In the genomic region with DNA sequence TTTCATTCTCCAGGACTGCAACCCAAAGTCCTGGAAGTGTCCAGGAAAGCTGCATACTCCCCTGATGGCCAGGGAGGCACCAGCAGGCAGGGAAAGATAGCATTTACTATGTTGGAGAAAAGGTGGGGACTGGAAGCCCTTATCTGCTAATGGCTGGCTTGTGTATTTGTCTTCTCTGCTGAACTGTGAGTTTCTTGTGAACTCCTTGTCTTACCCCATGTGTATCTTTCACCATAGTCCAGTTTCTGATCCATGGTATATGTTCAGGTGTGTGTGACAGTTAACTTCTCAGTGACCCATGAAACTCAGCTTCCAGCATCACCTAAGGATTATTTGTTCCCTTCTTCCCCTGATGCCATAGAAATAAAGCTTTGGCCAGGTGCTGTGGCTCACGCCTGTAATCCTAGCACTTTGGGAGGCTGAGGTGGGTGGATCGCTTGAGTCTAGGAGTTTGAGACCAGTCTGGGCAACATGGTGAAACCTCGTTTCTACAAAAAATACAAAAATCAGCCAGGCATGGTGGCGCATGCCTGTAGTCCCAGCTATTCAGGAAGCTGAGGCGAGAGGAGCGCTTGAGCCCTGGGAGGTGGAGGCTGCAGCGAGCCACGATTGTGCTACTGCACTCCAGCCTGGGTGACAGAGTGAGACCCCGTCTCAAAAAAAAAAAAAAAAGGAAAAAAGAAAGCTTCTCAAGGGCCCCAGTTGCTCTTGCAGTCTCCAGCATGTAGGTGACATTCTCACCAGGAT, we compare ENCODE assay signal across 1 cellular context.
TF ChIP-seq lines count a peak whose summit lies in the region.

No MANE protein-coding gene starts in this region.

TF ChIP-seq in HepG2, 621 proteins besides CTCF, POLR2A, EP300 and RAD21 (continued from another document):
- TF ChIP-seq, protein P1, sequence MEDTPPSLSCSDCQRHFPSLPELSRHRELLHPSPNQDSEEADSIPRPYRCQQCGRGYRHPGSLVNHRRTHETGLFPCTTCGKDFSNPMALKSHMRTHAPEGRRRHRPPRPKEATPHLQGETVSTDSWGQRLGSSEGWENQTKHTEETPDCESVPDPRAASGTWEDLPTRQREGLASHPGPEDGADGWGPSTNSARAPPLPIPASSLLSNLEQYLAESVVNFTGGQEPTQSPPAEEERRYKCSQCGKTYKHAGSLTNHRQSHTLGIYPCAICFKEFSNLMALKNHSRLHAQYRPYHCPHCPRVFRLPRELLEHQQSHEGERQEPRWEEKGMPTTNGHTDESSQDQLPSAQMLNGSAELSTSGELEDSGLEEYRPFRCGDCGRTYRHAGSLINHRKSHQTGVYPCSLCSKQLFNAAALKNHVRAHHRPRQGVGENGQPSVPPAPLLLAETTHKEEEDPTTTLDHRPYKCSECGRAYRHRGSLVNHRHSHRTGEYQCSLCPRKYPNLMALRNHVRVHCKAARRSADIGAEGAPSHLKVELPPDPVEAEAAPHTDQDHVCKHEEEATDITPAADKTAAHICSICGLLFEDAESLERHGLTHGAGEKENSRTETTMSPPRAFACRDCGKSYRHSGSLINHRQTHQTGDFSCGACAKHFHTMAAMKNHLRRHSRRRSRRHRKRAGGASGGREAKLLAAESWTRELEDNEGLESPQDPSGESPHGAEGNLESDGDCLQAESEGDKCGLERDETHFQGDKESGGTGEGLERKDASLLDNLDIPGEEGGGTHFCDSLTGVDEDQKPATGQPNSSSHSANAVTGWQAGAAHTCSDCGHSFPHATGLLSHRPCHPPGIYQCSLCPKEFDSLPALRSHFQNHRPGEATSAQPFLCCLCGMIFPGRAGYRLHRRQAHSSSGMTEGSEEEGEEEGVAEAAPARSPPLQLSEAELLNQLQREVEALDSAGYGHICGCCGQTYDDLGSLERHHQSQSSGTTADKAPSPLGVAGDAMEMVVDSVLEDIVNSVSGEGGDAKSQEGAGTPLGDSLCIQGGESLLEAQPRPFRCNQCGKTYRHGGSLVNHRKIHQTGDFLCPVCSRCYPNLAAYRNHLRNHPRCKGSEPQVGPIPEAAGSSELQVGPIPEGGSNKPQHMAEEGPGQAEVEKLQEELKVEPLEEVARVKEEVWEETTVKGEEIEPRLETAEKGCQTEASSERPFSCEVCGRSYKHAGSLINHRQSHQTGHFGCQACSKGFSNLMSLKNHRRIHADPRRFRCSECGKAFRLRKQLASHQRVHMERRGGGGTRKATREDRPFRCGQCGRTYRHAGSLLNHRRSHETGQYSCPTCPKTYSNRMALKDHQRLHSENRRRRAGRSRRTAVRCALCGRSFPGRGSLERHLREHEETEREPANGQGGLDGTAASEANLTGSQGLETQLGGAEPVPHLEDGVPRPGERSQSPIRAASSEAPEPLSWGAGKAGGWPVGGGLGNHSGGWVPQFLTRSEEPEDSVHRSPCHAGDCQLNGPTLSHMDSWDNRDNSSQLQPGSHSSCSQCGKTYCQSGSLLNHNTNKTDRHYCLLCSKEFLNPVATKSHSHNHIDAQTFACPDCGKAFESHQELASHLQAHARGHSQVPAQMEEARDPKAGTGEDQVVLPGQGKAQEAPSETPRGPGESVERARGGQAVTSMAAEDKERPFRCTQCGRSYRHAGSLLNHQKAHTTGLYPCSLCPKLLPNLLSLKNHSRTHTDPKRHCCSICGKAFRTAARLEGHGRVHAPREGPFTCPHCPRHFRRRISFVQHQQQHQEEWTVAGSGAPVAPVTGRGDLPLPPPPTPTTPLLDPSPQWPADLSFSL (CRISPR knock-in tag; IDR thresholded peaks at IDR 0.05), result 0 out of 2 replicates have a peak, but pooled peaks have one; percentile 21
- TF ChIP-seq ZNF431 (CRISPR knock-in tag; IDR thresholded peaks at IDR 0.05; ENCODE audit: borderline replicate concordance, low read depth) (no peak), ZNF33B (CRISPR knock-in tag; IDR thresholded peaks at IDR 0.05) (0 out of 2 replicates have a peak, but pooled peaks have one; percentile 62), ZSCAN21 (CRISPR knock-in tag; IDR thresholded peaks at IDR 0.05; ENCODE audit: borderline replicate concordance) (0 out of 2 replicates have a peak, but pooled peaks have one; percentile 34), ERF (CRISPR knock-in tag; IDR thresholded peaks at IDR 0.05) (0 out of 2 replicates have a peak, but pooled peaks have one; percentile 31), SP4 (CRISPR knock-in tag; IDR thresholded peaks at IDR 0.05) (0 out of 2 replicates have a peak, but pooled peaks have one; percentile 26), GATAD2A (CRISPR knock-in tag; IDR thresholded peaks at IDR 0.05) (0 out of 2 replicates have a peak, but pooled peaks have one; percentile 14), ZNF124 (CRISPR knock-in tag; IDR thresholded peaks at IDR 0.05) (0 out of 2 replicates have a peak, but pooled peaks have one; percentile 54), CAMTA2 (CRISPR knock-in tag; IDR thresholded peaks at IDR 0.05; ENCODE audit: borderline replicate concordance) (0 out of 2 replicates have a peak, but pooled peaks have one; percentile 84), ZNF430 (CRISPR knock-in tag; IDR thresholded peaks at IDR 0.05) (0 out of 2 replicates have a peak, but pooled peaks have one; percentile 10), BCL6 (CRISPR knock-in tag; IDR thresholded peaks at IDR 0.05) (0 out of 2 replicates have a peak, but pooled peaks have one; percentile 14), ZNF383 (CRISPR knock-in tag; IDR thresholded peaks at IDR 0.05; ENCODE audit: borderline replicate concordance) (0 out of 2 replicates have a peak, but pooled peaks have one; percentile 75), HIVEP1 (CRISPR knock-in tag; IDR thresholded peaks at IDR 0.05) (0 out of 2 replicates have a peak, but pooled peaks have one; percentile 42), TEAD3 (CRISPR knock-in tag; optimal IDR thresholded peaks at IDR 0.05; ENCODE audit: borderline replicate concordance) (peak; percentile 4), ZNF546 (CRISPR knock-in tag; conservative IDR thresholded peaks at IDR 0.05) (0 out of 2 replicates have a peak, but pooled peaks have one; percentile 29), NR2F2 (IDR thresholded peaks at IDR 0.05; ENCODE audit: borderline replicate concordance, low read depth) (no peak), SAFB2 (CRISPR knock-in tag; IDR thresholded peaks at IDR 0.05; ENCODE audit: borderline replicate concordance, low read depth) (peak; percentile 70; the same call in 1 of the 2 replicates), ZNF317 (CRISPR knock-in tag; IDR thresholded peaks at IDR 0.05) (peak; percentile 41; the same call in 1 of the 2 replicates), FOXA3 (CRISPR knock-in tag; IDR thresholded peaks at IDR 0.05) (peak; percentile 22; the same call in 1 of the 2 replicates), RBM22 (optimal IDR thresholded peaks at IDR 0.05; ENCODE audit: low read length) (no peak), ZNF781 (CRISPR knock-in tag; IDR thresholded peaks at IDR 0.05; ENCODE audit: borderline replicate concordance, not compliant biosample characterization) (peak; percentile 71), ZNF18 (CRISPR knock-in tag; IDR thresholded peaks at IDR 0.05; ENCODE audit: insufficient replicate concordance) (no peak), EEA1 (CRISPR knock-in tag; IDR thresholded peaks at IDR 0.05; ENCODE audit: borderline replicate concordance) (no peak), KAT8 (CRISPR knock-in tag; IDR thresholded peaks at IDR 0.05) (0 out of 2 replicates have a peak, but pooled peaks have one; percentile 29), SRSF9 (IDR thresholded peaks at IDR 0.05; ENCODE audit: borderline replicate concordance, insufficient read depth, low read depth, low read length, poor library complexity, severe bottlenecking) (no peak), ZFP82 (CRISPR knock-in tag; IDR thresholded peaks at IDR 0.05; ENCODE audit: borderline replicate concordance) (peak; percentile 35; the same call in 1 of the 2 replicates), ZNF292 (CRISPR knock-in tag; IDR thresholded peaks at IDR 0.05; ENCODE audit: borderline replicate concordance, low read depth) (peak; percentile 48; the same call in 1 of the 2 replicates), ISL2 (CRISPR knock-in tag; IDR thresholded peaks at IDR 0.05) (0 out of 2 replicates have a peak, but pooled peaks have one; percentile 33)
- TF ChIP-seq, protein P2, sequence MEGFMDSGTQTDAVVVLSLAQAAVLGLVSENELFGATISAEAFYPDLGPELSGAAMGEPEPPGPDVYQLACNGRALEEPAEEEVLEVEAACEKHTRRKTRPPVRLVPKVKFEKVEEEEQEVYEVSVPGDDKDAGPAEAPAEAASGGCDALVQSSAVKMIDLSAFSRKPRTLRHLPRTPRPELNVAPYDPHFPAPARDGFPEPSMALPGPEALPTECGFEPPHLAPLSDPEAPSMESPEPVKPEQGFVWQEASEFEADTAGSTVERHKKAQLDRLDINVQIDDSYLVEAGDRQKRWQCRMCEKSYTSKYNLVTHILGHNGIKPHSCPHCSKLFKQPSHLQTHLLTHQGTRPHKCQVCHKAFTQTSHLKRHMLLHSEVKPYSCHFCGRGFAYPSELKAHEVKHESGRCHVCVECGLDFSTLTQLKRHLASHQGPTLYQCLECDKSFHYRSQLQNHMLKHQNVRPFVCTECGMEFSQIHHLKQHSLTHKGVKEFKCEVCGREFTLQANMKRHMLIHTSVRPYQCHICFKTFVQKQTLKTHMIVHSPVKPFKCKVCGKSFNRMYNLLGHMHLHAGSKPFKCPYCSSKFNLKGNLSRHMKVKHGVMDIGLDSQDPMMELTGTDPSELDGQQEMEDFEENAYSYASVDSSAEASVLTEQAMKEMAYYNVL (CRISPR knock-in tag; IDR thresholded peaks at IDR 0.05; ENCODE audit: borderline replicate concordance), result no peak
- TF ChIP-seq, protein P3, sequence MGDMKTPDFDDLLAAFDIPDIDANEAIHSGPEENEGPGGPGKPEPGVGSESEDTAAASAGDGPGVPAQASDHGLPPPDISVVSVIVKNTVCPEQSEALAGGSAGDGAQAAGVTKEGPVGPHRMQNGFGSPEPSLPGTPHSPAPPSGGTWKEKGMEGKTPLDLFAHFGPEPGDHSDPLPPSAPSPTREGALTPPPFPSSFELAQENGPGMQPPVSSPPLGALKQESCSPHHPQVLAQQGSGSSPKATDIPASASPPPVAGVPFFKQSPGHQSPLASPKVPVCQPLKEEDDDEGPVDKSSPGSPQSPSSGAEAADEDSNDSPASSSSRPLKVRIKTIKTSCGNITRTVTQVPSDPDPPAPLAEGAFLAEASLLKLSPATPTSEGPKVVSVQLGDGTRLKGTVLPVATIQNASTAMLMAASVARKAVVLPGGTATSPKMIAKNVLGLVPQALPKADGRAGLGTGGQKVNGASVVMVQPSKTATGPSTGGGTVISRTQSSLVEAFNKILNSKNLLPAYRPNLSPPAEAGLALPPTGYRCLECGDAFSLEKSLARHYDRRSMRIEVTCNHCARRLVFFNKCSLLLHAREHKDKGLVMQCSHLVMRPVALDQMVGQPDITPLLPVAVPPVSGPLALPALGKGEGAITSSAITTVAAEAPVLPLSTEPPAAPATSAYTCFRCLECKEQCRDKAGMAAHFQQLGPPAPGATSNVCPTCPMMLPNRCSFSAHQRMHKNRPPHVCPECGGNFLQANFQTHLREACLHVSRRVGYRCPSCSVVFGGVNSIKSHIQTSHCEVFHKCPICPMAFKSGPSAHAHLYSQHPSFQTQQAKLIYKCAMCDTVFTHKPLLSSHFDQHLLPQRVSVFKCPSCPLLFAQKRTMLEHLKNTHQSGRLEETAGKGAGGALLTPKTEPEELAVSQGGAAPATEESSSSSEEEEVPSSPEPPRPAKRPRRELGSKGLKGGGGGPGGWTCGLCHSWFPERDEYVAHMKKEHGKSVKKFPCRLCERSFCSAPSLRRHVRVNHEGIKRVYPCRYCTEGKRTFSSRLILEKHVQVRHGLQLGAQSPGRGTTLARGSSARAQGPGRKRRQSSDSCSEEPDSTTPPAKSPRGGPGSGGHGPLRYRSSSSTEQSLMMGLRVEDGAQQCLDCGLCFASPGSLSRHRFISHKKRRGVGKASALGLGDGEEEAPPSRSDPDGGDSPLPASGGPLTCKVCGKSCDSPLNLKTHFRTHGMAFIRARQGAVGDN (CRISPR knock-in tag; IDR thresholded peaks at IDR 0.05), result peak; percentile 85
- TF ChIP-seq, protein P4, sequence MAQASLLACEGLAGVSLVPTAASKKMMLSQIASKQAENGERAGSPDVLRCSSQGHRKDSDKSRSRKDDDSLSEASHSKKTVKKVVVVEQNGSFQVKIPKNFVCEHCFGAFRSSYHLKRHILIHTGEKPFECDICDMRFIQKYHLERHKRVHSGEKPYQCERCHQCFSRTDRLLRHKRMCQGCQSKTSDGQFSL (CRISPR knock-in tag; IDR thresholded peaks at IDR 0.05), result no peak
